8 cellular contexts compared by ENCODE assay signal in genomic region chr12:49636979-49637378, GRCh38. TPM values are rescaled to one million over a fixed set of nuclear protein-coding genes. Genes with fewer than 3 reads are reported as not detected.
A peak's percentile ranks its signal among the peaks of the same experiment; 100 is the strongest.
DNase-seq lines count a peak whose midpoint lies in the region; ATAC-seq lines count a peak whose summit lies in the region.

No MANE protein-coding gene starts in this region.

- H3K36me3 ChIP-seq in rectal smooth muscle tissue (ENCODE audit: control insufficient read depth, insufficient read depth, low read length), result peaks cover 3% of the 10 kb centered on the region

- peak; percentile 77 for ATAC-seq in left ventricle myocardium superior
- no peak for ATAC-seq in GM18870 (IDR thresholded peaks at IDR 0.05; ENCODE audit: unreplicated experiment)

- peak overlapping the region; percentile 81 for H3K27ac ChIP-seq in rectal smooth muscle tissue (ENCODE audit: low read depth, low read length)

- H3K9ac ChIP-seq in rectal smooth muscle tissue (ENCODE audit: low read length), result no peak overlapping the region

- no peaks in the 10 kb centered on the region for H3K27me3 ChIP-seq in rectal smooth muscle tissue (ENCODE audit: control insufficient read depth, insufficient read depth, low read length)

- H3K4me3 ChIP-seq in rectal smooth muscle tissue (ENCODE audit: low read length), result no peak overlapping the region

- intact Hi-C loops in left ventricle myocardium superior (cut with micrococcal nuclease), result no loop called here

- peaks cover 12% of the 10 kb centered on the region for H3K4me1 ChIP-seq in rectal smooth muscle tissue (ENCODE audit: control insufficient read depth, insufficient read depth, low read length)

- DNase-seq in SIG-M5 treated with dmso at 0.1 percent for 504 hours (lab: John Stamatoyannopoulos, UW; ENCODE audit: unreplicated experiment), result peak; percentile 79
- no peak for DNase-seq in SIG-M5 (lab: John Stamatoyannopoulos, UW)
- DNase-seq in Kasumi-1 (lab: John Stamatoyannopoulos, UW), result peak; percentile 81 to 90
- DNase-seq in T-helper 1 cell, result peak in 3 of 5 donors; percentile 37 to 65 (median 45)
- peak in 52 of 58 donors; percentile 18 to 84 (median 50) for DNase-seq in anterior cingulate cortex (lab: John Stamatoyannopoulos, UW)
- DNase-seq in left ventricle myocardium superior, result no peak

RNA-seq across cellular contexts. Expression of gene PRPF40B, which starts 13.6 kb away (rescaled TPM):
- total RNA-seq in left ventricle myocardium superior, result 21.1 TPM

RNA-seq across cellular contexts. Expression of gene FAM186B, which starts 31.5 kb away (rescaled TPM):
- 0.47 TPM for total RNA-seq in left ventricle myocardium superior

Comparison
In these comparisons a context has a peak if more than half of its experiments do, and no peak if none do; other contexts are left out.
1. DNase-seq: peak in SIG-M5 treated with dmso at 0.1 percent for 504 hours (single experiment), Kasumi-1 (2 of 2), T-helper 1 cell (3 of 5) and anterior cingulate cortex (52 of 58); none in SIG-M5 (single experiment) and left ventricle myocardium superior (single experiment).